ENCODE assay signal across 21 cellular contexts in genomic region chr12:79194595-79194994, GRCh38.
DNase-seq lines count a peak whose midpoint lies in the region; ATAC-seq and TF ChIP-seq lines count a peak whose summit lies in the region.
"Had no signal": no experiment of that assay in that cellular context is flagged by ENCODE, and none has a peak within 500 bp of the region (broad histone marks: within the 10 kb centered on the region; RNA-seq: fewer than 3 reads in every experiment).

No MANE protein-coding gene starts in this region.

- no peak for ATAC-seq in sciatic nerve
- ATAC-seq: Panc1, T-cell had no signal

- intact Hi-C loops in A673 (cut with micrococcal nuclease; ENCODE audit: unreplicated experiment) = no loop called here
- intact Hi-C loops in sciatic nerve (cut with DNase I) = no loop called here

- H4K20me1 ChIP-seq in fibroblast of lung (ENCODE audit: control insufficient read depth, extremely low read depth, insufficient read depth, low read length) = no peaks in the 10 kb centered on the region

- H3K27me3 ChIP-seq in fibroblast of lung (ENCODE audit: control insufficient read depth, insufficient read depth, low read length) (no peaks in the 10 kb centered on the region), A673 (replicated peaks; ENCODE audit: insufficient read depth, low read depth, low read length, poor library complexity) (no peaks in the 10 kb centered on the region)
- H3K27me3 ChIP-seq: BE2C had no signal

- no peak for TF ChIP-seq CTCF in RWPE1 (conservative IDR thresholded peaks at IDR 0.05; ENCODE audit: low read depth)
- no peak for TF ChIP-seq CTCF in fibroblast of lung (conservative IDR thresholded peaks at IDR 0.05 in 1 of 2, IDR thresholded peaks at IDR 0.05 in 1 of 2; ENCODE audit: low read depth in 1 of 2, low read length in 2 of 2)
- no peak for TF ChIP-seq CTCF in A673 (conservative IDR thresholded peaks at IDR 0.05; ENCODE audit: low read depth, low read length)

- no peaks in the 10 kb centered on the region for H3K9me3 ChIP-seq in fibroblast of lung (ENCODE audit: control insufficient read depth, insufficient read depth, low read depth, low read length)
- H3K9me3 ChIP-seq in A673 (ENCODE audit: low read depth, low read length, poor library complexity, severe bottlenecking) = no peaks in the 10 kb centered on the region
- H3K9me3 ChIP-seq: BE2C, Caco-2, SK-N-SH had no signal

- H3K36me3 ChIP-seq in fibroblast of lung (ENCODE audit: control insufficient read depth, insufficient read depth, low read length) = no peaks in the 10 kb centered on the region
- no peaks in the 10 kb centered on the region for H3K36me3 ChIP-seq in A673 (ENCODE audit: insufficient read depth, low read length, poor library complexity, severe bottlenecking)

- H3K27ac ChIP-seq in RWPE1 = no peak overlapping the region
- H3K27ac ChIP-seq in fibroblast of lung (ENCODE audit: insufficient read depth, low read length) = no peak overlapping the region
- H3K27ac ChIP-seq in A673 (ENCODE audit: low read depth, low read length, poor library complexity, severe bottlenecking) = no peak overlapping the region
- H3K27ac ChIP-seq: KMS-11 had no signal

- H2AFZ ChIP-seq in fibroblast of lung (ENCODE audit: low read length) = no peak overlapping the region

- POLR2A ChIA-PET in RWPE1 (lab: Yijun Ruan, JAX; ENCODE audit: low non-redundant PET) (no interaction called here), A673 (lab: Charles Lee; ENCODE audit: low non-redundant PET) (no interaction called here)

- H3K4me1 ChIP-seq in fibroblast of lung (ENCODE audit: control insufficient read depth, extremely low read depth, insufficient read depth, low read length) (no peaks in the 10 kb centered on the region), A673 (ENCODE audit: insufficient read depth, low read length, poor library complexity, severe bottlenecking) (peaks cover 18% of the 10 kb centered on the region)
- H3K4me1 ChIP-seq: BE2C, Caco-2 had no signal

- H3K4me3 ChIP-seq in fibroblast of lung (replicated peaks in 1 of 4; ENCODE audit: control extremely low read depth in 1 of 4, insufficient read depth in 1 of 4, low read depth in 3 of 4, low read length in 4 of 4) = no peak overlapping the region
- no peak overlapping the region for H3K4me3 ChIP-seq in A673 (ENCODE audit: low read depth, low read length, poor library complexity, severe bottlenecking)

- H3K4me2 ChIP-seq in fibroblast of lung (ENCODE audit: extremely low read depth, insufficient read depth, low read length) = no peak overlapping the region
- H3K4me2 ChIP-seq: KMS-11, SK-N-SH had no signal

- no peak overlapping the region for H3K9ac ChIP-seq in fibroblast of lung (ENCODE audit: insufficient read depth, low read length)
- H3K9ac ChIP-seq: KMS-11, SK-N-SH had no signal

- no peaks in the 10 kb centered on the region for H3K79me2 ChIP-seq in fibroblast of lung (ENCODE audit: control insufficient read depth, insufficient read depth, low read length)

- BruUV-seq in A673 (replicated peaks; lab: Mats Ljungman, UMichigan) = no TSS peak

- DNase-seq in HT1080 (ENCODE audit: low read depth) (peak; percentile 27), RWPE1 (ENCODE audit: low spot score) (peak; percentile 23), fibroblast of lung (ENCODE audit: low read depth in 2 of 2) (peak; percentile 14 to 41), A673 (ENCODE audit: low spot score) (no peak), H4 (ENCODE audit: low spot score) (no peak), sciatic nerve (ENCODE audit: low spot score) (no peak), NOMO-1 (lab: John Stamatoyannopoulos, UW; ENCODE audit: unreplicated experiment in 2 of 2) (no peak)
- DNase-seq: BE2C; Caco-2; CD4-positive, alpha-beta T cell; DMS153; HFFc6; NCI-H1436; NCI-H1930; NCI-H345; NCI-H526; SHP77 treated with DMSO at 0.1 percent for 48 hours; SK-N-SH; T-cell had no signal

- CTCF ChIA-PET in RWPE1 (lab: Yijun Ruan, JAX) (no interaction called here), A673 (lab: Charles Lee) (no interaction called here)

Comparison
In these comparisons a context has a peak if more than half of its experiments do, and no peak if none do; other contexts are left out.
1. DNase-seq: peak in HT1080 (single experiment), RWPE1 (single experiment) and fibroblast of lung (2 of 2); none in A673 (single experiment), H4 (single experiment), sciatic nerve (single experiment) and NOMO-1 (0 of 2).